8 cellular contexts compared by ENCODE assay signal in genomic region chr19:17754634-17755532, GRCh38. TPM values are rescaled to one million over a fixed set of nuclear protein-coding genes. Genes with fewer than 3 reads are reported as not detected.
DNase-seq lines count a peak whose midpoint lies in the region; ATAC-seq lines count a peak whose summit lies in the region.

No MANE protein-coding gene starts in this region.

- no peak overlapping the region for H3K4me3 Mint-ChIP-seq in activated naive CD4-positive, alpha-beta T cell treated with anti-CD3 and anti-CD28 coated beads for 36 hours
- H3K4me3 Mint-ChIP-seq in activated CD8-positive, alpha-beta T cell treated with anti-CD3 and anti-CD28 coated beads, Interleukin-2, amount 10 ng/mL, durations not matched to agents 7 days and 5 days, result no peak overlapping the region

- H3K4me1 Mint-ChIP-seq in activated naive CD4-positive, alpha-beta T cell treated with anti-CD3 and anti-CD28 coated beads for 36 hours (ENCODE audit: low read depth), result peaks cover 48% of the 10 kb centered on the region
- H3K4me1 Mint-ChIP-seq in activated CD8-positive, alpha-beta T cell treated with anti-CD3 and anti-CD28 coated beads, Interleukin-2, amount 10 ng/mL, durations not matched to agents 7 days and 5 days (ENCODE audit: low read depth), result peaks cover 48% of the 10 kb centered on the region

- H3K27me3 Mint-ChIP-seq in activated naive CD4-positive, alpha-beta T cell treated with anti-CD3 and anti-CD28 coated beads for 36 hours (ENCODE audit: low read depth), result no peaks in the 10 kb centered on the region
- H3K27me3 Mint-ChIP-seq in activated CD8-positive, alpha-beta T cell treated with anti-CD3 and anti-CD28 coated beads, Interleukin-2, amount 10 ng/mL, durations not matched to agents 7 days and 5 days (ENCODE audit: low read depth), result no peaks in the 10 kb centered on the region

- peak overlapping the region; percentile 100 for H3K27ac ChIP-seq in temporal lobe (ENCODE audit: low read depth, low read length)

- peaks cover 38% of the 10 kb centered on the region for H3K36me3 Mint-ChIP-seq in activated naive CD4-positive, alpha-beta T cell treated with anti-CD3 and anti-CD28 coated beads for 36 hours (ENCODE audit: low read depth)
- H3K36me3 Mint-ChIP-seq in activated CD8-positive, alpha-beta T cell treated with anti-CD3 and anti-CD28 coated beads, Interleukin-2, amount 10 ng/mL, durations not matched to agents 7 days and 5 days (ENCODE audit: low read depth), result peaks cover 50% of the 10 kb centered on the region

- intact Hi-C loops in activated naive CD4-positive, alpha-beta T cell treated with anti-CD3 and anti-CD28 coated beads for 36 hours (cut with micrococcal nuclease), result loop anchor here (10.0 kb wide), 1 partner anchor 420 kb away; the partner anchor contains the start of genes ANO8 and GTPBP3
- intact Hi-C loops in left cardiac atrium (cut with DNase I), result no loop called here

- CTCF ChIA-PET in activated naive CD4-positive, alpha-beta T cell treated with anti-CD3 and anti-CD28 coated beads for 36 hours (lab: Charles Lee), result interaction anchor here (0.6 to 1.3 kb wide), 5 partner anchors 23 to 314 kb away, joined by 3 to 6 read pairs (median 3); no protein-coding TSS in a partner anchor
- CTCF ChIA-PET in activated CD8-positive, alpha-beta T cell treated with anti-CD3 and anti-CD28 coated beads, Interleukin-2, amount 10 ng/mL, durations not matched to agents 7 days and 5 days (lab: Charles Lee), result interaction anchor here (0.9 to 4.0 kb wide), 6 partner anchors 12 to 105 kb away, joined by 3 to 12 read pairs (median 4); partner anchors contain the start of gene RPL18A

- POLR2A ChIA-PET in activated CD8-positive, alpha-beta T cell treated with anti-CD3 and anti-CD28 coated beads, Interleukin-2, amount 10 ng/mL, durations not matched to agents 7 days and 5 days (lab: Charles Lee), result interaction anchor here (2.3 kb wide), 1 partner anchor 13 kb away, joined by 8 read pairs; no protein-coding TSS in a partner anchor

- H3K27ac Mint-ChIP-seq in activated naive CD4-positive, alpha-beta T cell treated with anti-CD3 and anti-CD28 coated beads for 36 hours, result peak overlapping the region; percentile 70
- H3K27ac Mint-ChIP-seq in activated CD8-positive, alpha-beta T cell treated with anti-CD3 and anti-CD28 coated beads, Interleukin-2, amount 10 ng/mL, durations not matched to agents 7 days and 5 days, result peak overlapping the region; percentile 70

- DNase-seq in activated naive CD4-positive, alpha-beta T cell treated with anti-CD3 and anti-CD28 coated beads for 36 hours, result peak; percentile 26
- no peak for DNase-seq in activated naive CD4-positive, alpha-beta T cell (lab: John Stamatoyannopoulos, UW)
- no peak for DNase-seq in activated CD8-positive, alpha-beta T cell treated with anti-CD3 and anti-CD28 coated beads, Interleukin-2, amount 10 ng/mL, durations not matched to agents 7 days and 5 days
- DNase-seq in 8988T (no peak), left cardiac atrium (no peak)
- no peak for DNase-seq in NK-92 treated with Interleukin-12 subunit alpha and Interleukin-12 subunit beta, amount 100 ng/mL, for 24 hours (lab: John Stamatoyannopoulos, UW)

- H3K9me3 Mint-ChIP-seq in activated naive CD4-positive, alpha-beta T cell treated with anti-CD3 and anti-CD28 coated beads for 36 hours, result no peaks in the 10 kb centered on the region
- H3K9me3 Mint-ChIP-seq in activated CD8-positive, alpha-beta T cell treated with anti-CD3 and anti-CD28 coated beads, Interleukin-2, amount 10 ng/mL, durations not matched to agents 7 days and 5 days (ENCODE audit: insufficient read depth), result no peaks in the 10 kb centered on the region

- peak; percentile 48 for ATAC-seq in HG03095 (IDR thresholded peaks at IDR 0.05; ENCODE audit: unreplicated experiment)
- ATAC-seq in activated CD8-positive, alpha-beta T cell treated with anti-CD3 and anti-CD28 coated beads, Interleukin-2, amount 10 ng/mL, durations not matched to agents 7 days and 5 days, result no peak
- no peak for ATAC-seq in left cardiac atrium

RNA-seq across cellular contexts. Expression of gene FCHO1, which starts 3.6 kb away (rescaled TPM):
- 10 to 100 TPM; 48.9 to 56.8 TPM for total RNA-seq in activated naive CD4-positive, alpha-beta T cell treated with anti-CD3 and anti-CD28 coated beads for 36 hours
- total RNA-seq in activated CD8-positive, alpha-beta T cell treated with anti-CD3 and anti-CD28 coated beads, Interleukin-2, amount 10 ng/mL, durations not matched to agents 7 days and 5 days, result 10 to 100 TPM; 55.0 to 58.1 TPM
- total RNA-seq in temporal lobe, result 20.7 TPM
- 1 to 10 TPM; 1.5 to 1.8 TPM for total RNA-seq in left cardiac atrium

RNA-seq across cellular contexts. Expression of gene MAP1S, which starts 35.6 kb away (rescaled TPM):
- total RNA-seq in activated naive CD4-positive, alpha-beta T cell treated with anti-CD3 and anti-CD28 coated beads for 36 hours, result 10 to 100 TPM; 46.8 to 51.8 TPM
- total RNA-seq in activated CD8-positive, alpha-beta T cell treated with anti-CD3 and anti-CD28 coated beads, Interleukin-2, amount 10 ng/mL, durations not matched to agents 7 days and 5 days, result 10 to 100 TPM; 79.0 to 83.8 TPM
- total RNA-seq in temporal lobe (62.2 TPM), left cardiac atrium (10 to 100 TPM; 33.6 to 40.8 TPM)

RNA-seq across cellular contexts. Expression of gene B3GNT3, which starts 40.1 kb away (rescaled TPM):
- under 1 TPM; 0.17 to 0.19 TPM for total RNA-seq in activated naive CD4-positive, alpha-beta T cell treated with anti-CD3 and anti-CD28 coated beads for 36 hours
- under 1 TPM in 1 of 2 experiments, not detected in 1; 0.13 TPM for total RNA-seq in activated CD8-positive, alpha-beta T cell treated with anti-CD3 and anti-CD28 coated beads, Interleukin-2, amount 10 ng/mL, durations not matched to agents 7 days and 5 days
- total RNA-seq in temporal lobe, result not detected
- total RNA-seq in left cardiac atrium, result under 1 TPM in 1 of 2 donors, not detected in 1; 0.18 TPM
